Comparison of ENCODE assay signal across 20 cellular contexts in the genomic region with DNA sequence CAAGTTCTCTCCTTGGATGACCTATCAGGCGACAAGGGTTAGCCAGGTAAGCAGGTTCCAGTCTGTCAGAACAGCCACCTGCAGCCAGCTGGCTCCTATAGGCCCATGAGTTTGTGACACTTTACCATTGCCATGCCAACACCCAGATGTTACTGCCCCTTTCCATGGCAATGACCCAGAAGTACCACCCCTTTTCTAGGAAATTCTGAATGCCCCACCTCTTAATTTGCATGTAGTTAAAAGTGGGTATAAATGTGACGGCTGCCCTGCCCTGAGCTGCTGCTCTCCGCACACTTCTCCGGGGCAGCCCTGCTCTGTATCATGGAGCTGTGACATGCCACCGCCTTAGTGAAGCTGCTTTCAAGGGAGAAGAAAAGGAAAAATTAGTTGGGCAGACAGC. TPM values are rescaled to one million over a fixed set of nuclear protein-coding genes. Genes with fewer than 3 reads are reported as not detected.
DNase-seq lines count a peak whose midpoint lies in the region; ATAC-seq, FAIRE-seq and TF ChIP-seq lines count a peak whose summit lies in the region.
"Had no signal": no experiment of that assay in that cellular context is flagged by ENCODE, and none has a peak within 500 bp of the region (broad histone marks: within the 10 kb centered on the region; RNA-seq: fewer than 3 reads in every experiment).

No MANE protein-coding gene starts in this region.

- no peaks in the 10 kb centered on the region for H3K9me1 ChIP-seq in K562 (ENCODE audit: control insufficient read depth, insufficient read depth, low read length)

- intact Hi-C loops in right cardiac atrium (cut with DNase I) = no loop called here
- intact Hi-C loops in left ventricle myocardium inferior (cut with micrococcal nuclease) = no loop called here
- intact Hi-C loops in K562 (cut with micrococcal nuclease) = loop anchor here (10.0 kb wide), 1 partner anchor 309 kb away; a partner anchor contains a TSS

- TF ChIP-seq POLR2A in K562 (conservative IDR thresholded peaks at IDR 0.05) = peak; percentile 57

- no peaks in the 10 kb centered on the region for H3K27me3 ChIP-seq in right cardiac atrium (ENCODE audit: control insufficient read depth, insufficient read depth)
- H3K27me3 ChIP-seq in left ventricle myocardium inferior (ENCODE audit: low read depth) = peaks cover 15% of the 10 kb centered on the region
- H3K27me3 ChIP-seq in K562 (ENCODE audit: control insufficient read depth in 2 of 2, insufficient read depth in 2 of 2, low read length in 2 of 2) = no peaks in the 10 kb centered on the region

- H3K36me3 ChIP-seq in left ventricle myocardium inferior (no peaks in the 10 kb centered on the region), K562 (ENCODE audit: control insufficient read depth, insufficient read depth, low read length) (no peaks in the 10 kb centered on the region)

- H3K4me2 ChIP-seq in K562 (ENCODE audit: insufficient read depth, low read length) = no peak overlapping the region
- H3K4me2 ChIP-seq: SK-N-SH had no signal

- H3K27ac ChIP-seq in right cardiac atrium (ENCODE audit: low read length) (no peak overlapping the region), left ventricle myocardium inferior (replicated peaks) (no peak overlapping the region), K562 (ENCODE audit: extremely low read depth, low read depth, low read length) (no peak overlapping the region), substantia nigra (ENCODE audit: low read depth, low read length, poor library complexity, severe bottlenecking) (no peak overlapping the region)

- peaks cover 4% of the 10 kb centered on the region for H3K4me1 ChIP-seq in right cardiac atrium (ENCODE audit: control insufficient read depth, insufficient read depth, low read length)
- peaks cover 12% of the 10 kb centered on the region for H3K4me1 ChIP-seq in left ventricle myocardium inferior
- H3K4me1 ChIP-seq in K562 (replicated peaks in 1 of 2; ENCODE audit: control insufficient read depth in 2 of 2, insufficient read depth in 2 of 2, low read length in 2 of 2) = peaks cover 44 to 69% of the 10 kb centered on the region in 2 experiments

- H3K79me2 ChIP-seq in K562 (ENCODE audit: control insufficient read depth, insufficient read depth, low read length) = no peaks in the 10 kb centered on the region; the same call in 2 of the 3 replicates

- CTCF ChIA-PET in K562 (lab: Yijun Ruan, JAX; ENCODE audit: low intra/inter-chr PET ratio) = no interaction called here

- no peak for TF ChIP-seq CTCF in left ventricle myocardium inferior (IDR thresholded peaks at IDR 0.05; ENCODE audit: borderline replicate concordance)
- TF ChIP-seq CTCF in K562 (IDR thresholded peaks at IDR 0.05 in 2 of 3, conservative IDR thresholded peaks at IDR 0.05 in 1 of 3; ENCODE audit: insufficient read depth in 2 of 3, low read depth in 1 of 3, low read length in 3 of 3) = no peak

- TF ChIP-seq EP300 in Ishikawa (IDR thresholded peaks at IDR 0.05; ENCODE audit: borderline replicate concordance) = no peak
- no peak for TF ChIP-seq EP300 in K562 (IDR thresholded peaks at IDR 0.05; ENCODE audit: low read length)

- TF ChIP-seq RAD21 in Ishikawa (IDR thresholded peaks at IDR 0.05; ENCODE audit: low read depth) = no peak
- TF ChIP-seq RAD21 in K562 (CRISPR knock-in tag; conservative IDR thresholded peaks at IDR 0.05 in 1 of 2, IDR thresholded peaks at IDR 0.05 in 1 of 2) = no peak

- no peaks in the 10 kb centered on the region for H3K9me3 ChIP-seq in right cardiac atrium (ENCODE audit: control insufficient read depth, low read length)
- no peaks in the 10 kb centered on the region for H3K9me3 ChIP-seq in left ventricle myocardium inferior (replicated peaks)
- H3K9me3 ChIP-seq in K562 (replicated peaks; ENCODE audit: control insufficient read depth, insufficient read depth, low read depth, low read length) = peaks cover 4% of the 10 kb centered on the region
- H3K9me3 ChIP-seq: SK-N-SH had no signal

- in situ Hi-C loops in K562 (cut with MboI) = no loop called here

- H4K20me1 ChIP-seq in K562 (replicated peaks; ENCODE audit: control insufficient read depth, insufficient read depth, low read length) = no peaks in the 10 kb centered on the region

- FAIRE-seq in K562 (lab: Jason Lieb, UNC) = peak; percentile 61
- FAIRE-seq: GM12891 had no signal

- WGBS in right cardiac atrium = 93% methylated on average over 5 of the region's 5 CpGs
- WGBS in K562 (ENCODE audit: insufficient coverage, low coverage, missing lambda C conversion rate) = 69% methylated on average over 5 of the region's 5 CpGs

- H2AFZ ChIP-seq in K562 (ENCODE audit: low read depth, low read length) = no peak overlapping the region

- DNase-seq in right cardiac atrium = peak in 2 of 3 donors; percentile 9 to 13
- no peak for DNase-seq in left ventricle myocardium inferior
- DNase-seq in K562 (ENCODE audit: extremely low read depth in 1 of 4, low spot score in 3 of 4) = peak in 1 of 4 experiments; percentile 48
- no peak for DNase-seq in substantia nigra (lab: John Stamatoyannopoulos, UW)
- DNase-seq in HuH-7.5 (ENCODE audit: low spot score) = no peak
- no peak for DNase-seq in SHP77 treated with DMSO at 0.1 percent for 48 hours (lab: John Stamatoyannopoulos, UW)
- DNase-seq: DMS 273 treated with DMSO at 0.1 percent for 48 hours; Karpas-422; MM.1S; NCI-H1105 treated with DMSO at 0.1 percent for 48 hours; NCI-H187 treated with DMSO at 0.1 percent for 48 hours; NCI-H2171; NCI-H524; NK-92 treated with Interleukin-12 subunit alpha and Interleukin-12 subunit beta, amount 100 ng/mL, for 24 hours; SK-N-SH; T-helper 1 cell had no signal

- BruUV-seq in K562 (replicated peaks; lab: Mats Ljungman, UMichigan) = no TSS peak

- POLR2A ChIA-PET in K562 (lab: Yijun Ruan, JAX) = interaction anchor here (0.7 to 2.0 kb wide), 4 partner anchors 9 to 178 kb away, joined by 3 to 8 read pairs (median 4); a partner anchor contains a TSS

- H3K4me3 ChIP-seq in right cardiac atrium (ENCODE audit: low read length) (no peak overlapping the region), left ventricle myocardium inferior (no peak overlapping the region), K562 (no peak overlapping the region)

- ATAC-seq in right cardiac atrium (no peak), K562 (no peak)

- no peak overlapping the region for H3K9ac ChIP-seq in K562 (ENCODE audit: insufficient read depth in 1 of 2, low read depth in 2 of 2, low read length in 2 of 2)
- H3K9ac ChIP-seq: SK-N-SH had no signal

RNA-seq across cellular contexts. Expression of a gene that starts 10.0 kb away (rescaled TPM):
- total RNA-seq in right cardiac atrium (1 to 10 TPM; 2.8 to 5.7 (median 3.3) TPM), left ventricle myocardium inferior (3.9 TPM), K562 (2014; rRNA removed) (0.18 TPM in 1 of 2 replicates, not detected in the other), K562 (2014; rRNA removed; fragmentation: Illumina TruSeq; extraction: Trizol) (not detected in 2 replicates), K562 (2015; rRNA removed; fragmentation: Illumina TruSeq; extraction: Trizol) (not detected in 2 replicates), K562 (2021) (0.11 TPM in 1 of 2 replicates, not detected in the other)
- polyA plus RNA-seq in right cardiac atrium (2.5 TPM), K562 (2011; rRNA removed) (0.19 and 0.46 TPM in 2 replicates), K562 (2014; fragmentation: Illumina TruSeq; extraction: Trizol) (0.15 TPM in 1 of 2 replicates, not detected in the other), K562 (2014; fragmentation: Nextera tagmentation; extraction: Ambion mirVana) (not detected), K562 (2014; rRNA removed) (not detected in 2 replicates)
- 0.86 TPM in 1 of 2 replicates, not detected in the other for total RNA-seq in K562 (2011; cell fraction: chromatin; rRNA removed; ENCODE audit: low replicate concordance)
- total RNA-seq in K562 (2011; cell fraction: nucleolus; rRNA removed) = 0.53 and 0.83 TPM in 2 replicates
- total RNA-seq in K562 (2011; cell fraction: nucleoplasm; rRNA removed) = 0.99 TPM in 1 of 2 replicates, not detected in the other
- polyA plus RNA-seq in K562 (2011; cell fraction: cytosol; rRNA removed) = 0.35 and 1.1 TPM in 2 replicates
- 0.31 and 0.47 TPM in 2 replicates for polyA plus RNA-seq in K562 (2011; cell fraction: nucleus; rRNA removed)
- 0.36 and 0.57 TPM in 2 replicates for polyA plus RNA-seq in K562 (2012)
- 0.18 and 0.33 TPM in 2 replicates for polyA minus RNA-seq in K562 (2011; rRNA and poly(A)+ RNA removed)
- polyA minus RNA-seq in K562 (2011; cell fraction: cytosol; rRNA and poly(A)+ RNA removed) = not detected in 2 replicates
- 0.94 TPM in 1 of 2 replicates, not detected in the other for polyA minus RNA-seq in K562 (2011; cell fraction: nucleus; rRNA and poly(A)+ RNA removed)

RNA-seq across cellular contexts. Expression of a gene that starts 15.5 kb away (rescaled TPM):
- total RNA-seq in right cardiac atrium (not detected), left ventricle myocardium inferior (not detected), K562 (2014; rRNA removed) (1.6 and 2.4 TPM in 2 replicates), K562 (2014; rRNA removed; fragmentation: Illumina TruSeq; extraction: Trizol) (0.93 and 1.4 TPM in 2 replicates), K562 (2015; rRNA removed; fragmentation: Illumina TruSeq; extraction: Trizol) (1.6 and 2.0 TPM in 2 replicates), K562 (2021) (1.4 and 2.1 TPM in 2 replicates)
- polyA plus RNA-seq in right cardiac atrium (not detected), K562 (2011; rRNA removed) (3.6 and 4.9 TPM in 2 replicates), K562 (2014; fragmentation: Illumina TruSeq; extraction: Trizol) (1.9 and 2.3 TPM in 2 replicates), K562 (2014; fragmentation: Nextera tagmentation; extraction: Ambion mirVana) (under 1 TPM; 0.10 to 0.57 TPM), K562 (2014; rRNA removed) (1.9 and 2.2 TPM in 2 replicates)
- 1.0 and 1.2 TPM in 2 replicates for total RNA-seq in K562 (2011; cell fraction: chromatin; rRNA removed; ENCODE audit: low replicate concordance)
- total RNA-seq in K562 (2011; cell fraction: nucleolus; rRNA removed) = 1.2 TPM in 2 replicates
- 1.0 and 1.8 TPM in 2 replicates for total RNA-seq in K562 (2011; cell fraction: nucleoplasm; rRNA removed)
- polyA plus RNA-seq in K562 (2011; cell fraction: cytosol; rRNA removed) = 4.1 and 5.7 TPM in 2 replicates
- 1.2 and 1.9 TPM in 2 replicates for polyA plus RNA-seq in K562 (2011; cell fraction: nucleus; rRNA removed)
- 2.0 and 5.3 TPM in 2 replicates for polyA plus RNA-seq in K562 (2012)
- polyA minus RNA-seq in K562 (2011; rRNA and poly(A)+ RNA removed) = 2.4 and 2.7 TPM in 2 replicates
- 0.91 and 1.5 TPM in 2 replicates for polyA minus RNA-seq in K562 (2011; cell fraction: cytosol; rRNA and poly(A)+ RNA removed)
- polyA minus RNA-seq in K562 (2011; cell fraction: nucleus; rRNA and poly(A)+ RNA removed) = 0.13 and 0.56 TPM in 2 replicates

RNA-seq across cellular contexts. Expression of a gene that starts 26.2 kb away (rescaled TPM):
- total RNA-seq in right cardiac atrium (1 to 10 TPM in 2 of 4 donors, under 1 TPM in 2; 0.31 to 1.4 (median 0.80) TPM), left ventricle myocardium inferior (0.47 TPM), K562 (2014; rRNA removed) (not detected in 2 replicates), K562 (2014; rRNA removed; fragmentation: Illumina TruSeq; extraction: Trizol) (not detected in 2 replicates), K562 (2015; rRNA removed; fragmentation: Illumina TruSeq; extraction: Trizol) (not detected in 2 replicates), K562 (2021) (0.18 and 0.35 TPM in 2 replicates)
- polyA plus RNA-seq in right cardiac atrium (0.45 TPM), K562 (2011; rRNA removed) (0.21 and 0.85 TPM in 2 replicates), K562 (2014; fragmentation: Illumina TruSeq; extraction: Trizol) (not detected in 2 replicates), K562 (2014; fragmentation: Nextera tagmentation; extraction: Ambion mirVana) (not detected), K562 (2014; rRNA removed) (not detected in 2 replicates)
- 0.44 TPM in 1 of 2 replicates, not detected in the other for total RNA-seq in K562 (2011; cell fraction: chromatin; rRNA removed; ENCODE audit: low replicate concordance)
- total RNA-seq in K562 (2011; cell fraction: nucleolus; rRNA removed) = 0.66 and 0.83 TPM in 2 replicates
- 0.69 TPM in 1 of 2 replicates, not detected in the other for total RNA-seq in K562 (2011; cell fraction: nucleoplasm; rRNA removed)
- 0.34 and 1.3 TPM in 2 replicates for polyA plus RNA-seq in K562 (2011; cell fraction: cytosol; rRNA removed)
- polyA plus RNA-seq in K562 (2011; cell fraction: nucleus; rRNA removed) = 0.88 and 1.2 TPM in 2 replicates
- polyA plus RNA-seq in K562 (2012) = 0.16 and 0.19 TPM in 2 replicates
- polyA minus RNA-seq in K562 (2011; rRNA and poly(A)+ RNA removed) = not detected in 2 replicates
- polyA minus RNA-seq in K562 (2011; cell fraction: cytosol; rRNA and poly(A)+ RNA removed) = 1.0 TPM in 1 of 2 replicates, not detected in the other
- 0.27 TPM in 1 of 2 replicates, not detected in the other for polyA minus RNA-seq in K562 (2011; cell fraction: nucleus; rRNA and poly(A)+ RNA removed)

RNA-seq across cellular contexts. Expression of a gene that starts 28.0 kb away (rescaled TPM):
- 1 to 10 TPM; 2.3 to 7.5 (median 4.6) TPM for total RNA-seq in right cardiac atrium
- 1.0 TPM for polyA plus RNA-seq in right cardiac atrium
- 1.4 TPM for total RNA-seq in left ventricle myocardium inferior
- total RNA-seq in K562 (2011; cell fraction: chromatin; rRNA removed; ENCODE audit: low replicate concordance) = not detected in 2 replicates
- total RNA-seq in K562 (2011; cell fraction: nucleolus; rRNA removed) = not detected in 2 replicates
- total RNA-seq in K562 (2011; cell fraction: nucleoplasm; rRNA removed) = not detected in 2 replicates
- total RNA-seq in K562 (2014; rRNA removed) = not detected in 2 replicates
- not detected in 2 replicates for total RNA-seq in K562 (2014; rRNA removed; fragmentation: Illumina TruSeq; extraction: Trizol)
- not detected in 2 replicates for total RNA-seq in K562 (2015; rRNA removed; fragmentation: Illumina TruSeq; extraction: Trizol)
- total RNA-seq in K562 (2021) = 0.22 TPM in 1 of 2 replicates, not detected in the other
- polyA plus RNA-seq in K562 (2011; rRNA removed) = not detected in 2 replicates
- not detected in 2 replicates for polyA plus RNA-seq in K562 (2011; cell fraction: cytosol; rRNA removed)
- polyA plus RNA-seq in K562 (2011; cell fraction: nucleus; rRNA removed) = 0.27 TPM in 1 of 2 replicates, not detected in the other
- polyA plus RNA-seq in K562 (2012) = not detected in 2 replicates
- not detected in 2 replicates for polyA plus RNA-seq in K562 (2014; fragmentation: Illumina TruSeq; extraction: Trizol)
- polyA plus RNA-seq in K562 (2014; fragmentation: Nextera tagmentation; extraction: Ambion mirVana) = not detected
- not detected in 2 replicates for polyA plus RNA-seq in K562 (2014; rRNA removed)
- polyA minus RNA-seq in K562 (2011; rRNA and poly(A)+ RNA removed) = not detected in 2 replicates
- polyA minus RNA-seq in K562 (2011; cell fraction: cytosol; rRNA and poly(A)+ RNA removed) = not detected in 2 replicates
- polyA minus RNA-seq in K562 (2011; cell fraction: nucleus; rRNA and poly(A)+ RNA removed) = not detected in 2 replicates
- polyA plus RNA-seq: AG04450, BJ, SK-N-SH had no signal

Comparison
In these comparisons a context has a peak if more than half of its experiments do, and no peak if none do; other contexts are left out.
1. DNase-seq: peak in right cardiac atrium (2 of 3); none in left ventricle myocardium inferior (single experiment), substantia nigra (0 of 49), HuH-7.5 (single experiment) and SHP77 treated with DMSO at 0.1 percent for 48 hours (single experiment).